32 cellular contexts compared by ENCODE assay signal in the genomic region with DNA sequence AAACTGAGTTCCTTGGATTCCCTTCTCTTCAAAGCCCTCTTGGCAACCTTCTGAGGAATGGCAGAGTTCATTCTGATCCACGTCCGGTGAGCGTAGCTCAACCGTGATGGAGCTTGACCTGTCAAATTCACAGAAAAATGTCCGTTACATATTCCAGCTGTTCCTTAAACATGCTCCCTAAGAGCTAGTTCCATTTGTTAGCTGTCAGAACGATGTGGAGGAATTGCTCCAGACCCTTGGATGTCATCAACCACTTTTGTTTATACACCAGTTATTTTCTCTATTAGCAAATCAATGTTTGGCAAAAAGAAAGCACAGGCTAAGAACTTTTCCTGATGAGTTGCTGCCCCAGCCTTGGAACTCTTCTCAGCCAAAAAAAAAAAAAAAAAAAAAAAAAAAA.
"Had no signal": no experiment of that assay in that cellular context is flagged by ENCODE, and none has a peak within 500 bp of the region (broad histone marks: within the 10 kb centered on the region; RNA-seq: fewer than 3 reads in every experiment).

No MANE protein-coding gene starts in this region.

- H3K9me3 Mint-ChIP-seq: activated CD4-positive, alpha-beta memory T cell treated with anti-CD3 and anti-CD28 coated beads for 36 hours; activated CD4-positive, alpha-beta T cell treated with anti-CD3 and anti-CD28 coated beads, Interleukin-2, amount 10 ng/mL, durations not matched to agents 24 days and 14 days; activated naive CD4-positive, alpha-beta T cell treated with anti-CD3 and anti-CD28 coated beads, Interleukin-2, amount 50 U/mL, for 24 hours; activated T-cell treated with anti-CD3 and anti-CD28 coated beads, Interleukin-2, amount 50 U/mL, for 24 hours; activated T-helper 17 cell treated with anti-CD3 and anti-CD28 coated beads, Interleukin-2, amount 50 U/mL, for 72 hours; mesothelial cell of epicardium; neural crest cell; T-helper 1 cell treated with Interleukin-12 subunit alpha and Interleukin-12 subunit beta and Interleukin-4 antibody, amounts not matched to agents 30 μg/mL and 1 μg/mL, for 36 hours had no signal

- H3K4me1 ChIP-seq: body of pancreas, heart right ventricle, right atrium auricular region, spleen, tibial nerve had no signal

- H3K27ac Mint-ChIP-seq: activated CD4-positive, alpha-beta memory T cell treated with anti-CD3 and anti-CD28 coated beads for 36 hours; activated CD4-positive, alpha-beta T cell treated with anti-CD3 and anti-CD28 coated beads, Interleukin-2, amount 10 ng/mL, durations not matched to agents 24 days and 14 days; activated naive CD4-positive, alpha-beta T cell treated with anti-CD3 and anti-CD28 coated beads, Interleukin-2, amount 50 U/mL, for 24 hours; activated T-cell treated with anti-CD3 and anti-CD28 coated beads, Interleukin-2, amount 50 U/mL, for 24 hours; activated T-helper 17 cell treated with anti-CD3 and anti-CD28 coated beads, Interleukin-2, amount 50 U/mL, for 72 hours; mesothelial cell of epicardium; naive thymus-derived CD4-positive, alpha-beta T cell; T-helper 1 cell treated with Interleukin-12 subunit alpha and Interleukin-12 subunit beta and Interleukin-4 antibody, amounts not matched to agents 30 μg/mL and 1 μg/mL, for 36 hours had no signal

- DNase-seq: activated CD4-positive, alpha-beta memory T cell treated with anti-CD3 and anti-CD28 coated beads for 36 hours; activated CD4-positive, alpha-beta T cell treated with anti-CD3 and anti-CD28 coated beads, Interleukin-2, amount 10 ng/mL, durations not matched to agents 24 days and 14 days; activated CD4-positive, CD25-positive, alpha-beta regulatory T cell treated with anti-CD3 and anti-CD28 coated beads, Interleukin-2, amount 50 U/mL, for 72 hours; activated CD8-positive, alpha-beta memory T cell treated with anti-CD3 and anti-CD28 coated beads, Interleukin-2, amount 50 U/mL, for 48 hours; activated T-cell treated with anti-CD3 and anti-CD28 coated beads, Interleukin-2, amount 50 U/mL, for 24 hours; body of pancreas; cerebellar nuclear complex; dorsolateral prefrontal cortex; effector memory CD4-positive, alpha-beta T cell; foreskin fibroblast; heart right ventricle; left cardiac atrium; mammary epithelial cell; naive thymus-derived CD4-positive, alpha-beta T cell; nucleus accumbens; SK-N-SH; spleen; stimulated activated naive CD4-positive, alpha-beta T cell; SW 1271; T-helper 9 cell; WERI-Rb-1 had no signal

- H3K36me3 ChIP-seq: cardiac muscle cell, heart right ventricle, right atrium auricular region, spleen, tibial nerve, WERI-Rb-1 had no signal

- ATAC-seq: activated T-helper 17 cell treated with anti-CD3 and anti-CD28 coated beads, Interleukin-2, amount 50 U/mL, for 72 hours; body of pancreas; heart right ventricle; naive thymus-derived CD4-positive, alpha-beta T cell had no signal

- H3K4me2 ChIP-seq: SK-N-SH had no signal

- H3K36me3 Mint-ChIP-seq: activated CD4-positive, alpha-beta memory T cell treated with anti-CD3 and anti-CD28 coated beads for 36 hours; activated naive CD4-positive, alpha-beta T cell treated with anti-CD3 and anti-CD28 coated beads, Interleukin-2, amount 50 U/mL, for 24 hours; mesothelial cell of epicardium; naive thymus-derived CD4-positive, alpha-beta T cell had no signal

- H3K27me3 ChIP-seq: body of pancreas, cardiac muscle cell, heart right ventricle, right atrium auricular region, spleen, tibial nerve had no signal

- H3K4me3 ChIP-seq: body of pancreas, cardiac muscle cell, coronary artery, dorsolateral prefrontal cortex, heart right ventricle, right atrium auricular region, spleen, tibial nerve had no signal

- H3K9ac ChIP-seq: SK-N-SH had no signal

- H3K4me3 Mint-ChIP-seq: activated CD4-positive, alpha-beta memory T cell treated with anti-CD3 and anti-CD28 coated beads for 36 hours; activated CD4-positive, alpha-beta T cell treated with anti-CD3 and anti-CD28 coated beads, Interleukin-2, amount 10 ng/mL, durations not matched to agents 24 days and 14 days; activated naive CD4-positive, alpha-beta T cell treated with anti-CD3 and anti-CD28 coated beads, Interleukin-2, amount 50 U/mL, for 24 hours; activated T-cell treated with anti-CD3 and anti-CD28 coated beads, Interleukin-2, amount 50 U/mL, for 24 hours; activated T-helper 17 cell treated with anti-CD3 and anti-CD28 coated beads, Interleukin-2, amount 50 U/mL, for 72 hours; mesothelial cell of epicardium; naive thymus-derived CD4-positive, alpha-beta T cell; neural crest cell; T-helper 1 cell treated with Interleukin-12 subunit alpha and Interleukin-12 subunit beta and Interleukin-4 antibody, amounts not matched to agents 30 μg/mL and 1 μg/mL, for 36 hours had no signal

- H3K9me3 ChIP-seq: body of pancreas, heart right ventricle, right atrium auricular region, SK-N-SH, spleen, tibial nerve had no signal

- H3K27ac ChIP-seq: body of pancreas, cardiac muscle cell, coronary artery, dorsolateral prefrontal cortex, heart right ventricle, right atrium auricular region, spleen, tibial nerve, WERI-Rb-1 had no signal

- H3K27me3 Mint-ChIP-seq: activated naive CD4-positive, alpha-beta T cell treated with anti-CD3 and anti-CD28 coated beads, Interleukin-2, amount 50 U/mL, for 24 hours had no signal

- FAIRE-seq: islet of Langerhans, TTC549 had no signal

- H3K4me1 Mint-ChIP-seq: activated CD4-positive, alpha-beta T cell treated with anti-CD3 and anti-CD28 coated beads, Interleukin-2, amount 10 ng/mL, durations not matched to agents 24 days and 14 days; activated naive CD4-positive, alpha-beta T cell treated with anti-CD3 and anti-CD28 coated beads, Interleukin-2, amount 50 U/mL, for 24 hours; activated T-helper 17 cell treated with anti-CD3 and anti-CD28 coated beads, Interleukin-2, amount 50 U/mL, for 72 hours; mesothelial cell of epicardium; naive thymus-derived CD4-positive, alpha-beta T cell; neural crest cell had no signal
